Comparison of ENCODE assay signal across 2 cellular contexts in genomic region chr4:2755821-2756690, GRCh38.
TF ChIP-seq lines count a peak whose summit lies in the region.

Gene TNIP2 (minus strand): TSS chr4:2756336. CDS start chr4:2756289, 47 bp downstream.

TF ChIP-seq in HEK293, 187 proteins besides CTCF, POLR2A, EP300 and RAD21 (continued from another document and continues in another):
- TF ChIP-seq BCL6B (tag by site-specific recombination; IDR thresholded peaks at IDR 0.05) (no peak), ZNF121 (tag by site-specific recombination; IDR thresholded peaks at IDR 0.05) (no peak), ZNF341 (tag by site-specific recombination; IDR thresholded peaks at IDR 0.05; ENCODE audit: low read depth) (peak; percentile 76), TRIM28 (IDR thresholded peaks at IDR 0.05; ENCODE audit: borderline replicate concordance, low read length) (no peak), ZNF549 (tag by site-specific recombination; IDR thresholded peaks at IDR 0.05) (no peak), KLF9 (tag by site-specific recombination; IDR thresholded peaks at IDR 0.05; ENCODE audit: low read depth) (peak; percentile 54), ZNF561 (tag by site-specific recombination; IDR thresholded peaks at IDR 0.05; ENCODE audit: borderline replicate concordance) (peak; percentile 80; the same call in 1 of the 2 replicates), ZNF362 (tag by site-specific recombination; IDR thresholded peaks at IDR 0.05) (no peak), ZNF398 (tag by site-specific recombination; IDR thresholded peaks at IDR 0.05) (0 out of 2 replicates have a peak, but pooled peaks have one; percentile 36), ZNF837 (tag by site-specific recombination; IDR thresholded peaks at IDR 0.05) (no peak), PBX3 (CRISPR knock-in tag; IDR thresholded peaks at IDR 0.05) (0 out of 2 replicates have a peak, but pooled peaks have one; percentile 34), REST (tag by site-specific recombination; IDR thresholded peaks at IDR 0.05) (no peak), ZNF292 (tag by site-specific recombination; IDR thresholded peaks at IDR 0.05; ENCODE audit: borderline replicate concordance, low read depth) (no peak), GLIS2 (tag by site-specific recombination; IDR thresholded peaks at IDR 0.05) (peak; percentile 59)

TF ChIP-seq in K562, 482 proteins besides CTCF, POLR2A, EP300 and RAD21 (continued from another document and continues in another):
- TF ChIP-seq THAP12 (CRISPR knock-in tag; IDR thresholded peaks at IDR 0.05) (peak; percentile 89), ZNF79 (CRISPR knock-in tag; IDR thresholded peaks at IDR 0.05; ENCODE audit: low read depth) (no peak), ELF2 (CRISPR knock-in tag; IDR thresholded peaks at IDR 0.05) (peak; percentile 60; the same call in 1 of the 2 replicates), ZBTB2 (IDR thresholded peaks at IDR 0.05) (no peak), ZFX (CRISPR knock-in tag; IDR thresholded peaks at IDR 0.05) (peak; percentile 87), MXI1 (IDR thresholded peaks at IDR 0.05; ENCODE audit: low read depth, low read length) (no peak), GMEB1 (CRISPR knock-in tag; IDR thresholded peaks at IDR 0.05) (peak; percentile 79), KLF6 (CRISPR knock-in tag; IDR thresholded peaks at IDR 0.05; ENCODE audit: borderline replicate concordance) (no peak), ZBTB7A (IDR thresholded peaks at IDR 0.05; ENCODE audit: borderline replicate concordance, control insufficient read depth, low read depth, low read length) (no peak; the same call in 1 of the 2 replicates), POLR3A (IDR thresholded peaks at IDR 0.05; ENCODE audit: borderline replicate concordance, extremely low read depth, insufficient read depth, insufficient read length) (no peak), MEF2D (tag; conservative IDR thresholded peaks at IDR 0.05; ENCODE audit: low read depth) (no peak), SIX5 (IDR thresholded peaks at IDR 0.05; ENCODE audit: borderline replicate concordance in 1 of 2, insufficient read depth in 1 of 2, low read depth in 1 of 2, low read length in 2 of 2) (no peak), CEBPG (CRISPR knock-in tag; IDR thresholded peaks at IDR 0.05) (no peak), CEBPG (tag; conservative IDR thresholded peaks at IDR 0.05 in 1 of 2, IDR thresholded peaks at IDR 0.05 in 1 of 2) (no peak), HDGF (IDR thresholded peaks at IDR 0.05) (no peak), AFF4 (CRISPR knock-in tag; IDR thresholded peaks at IDR 0.05) (peak; percentile 40; the same call in 1 of the 2 replicates), YY1 (IDR thresholded peaks at IDR 0.05; ENCODE audit: borderline replicate concordance in 1 of 3, control insufficient read depth in 1 of 3, extremely low read depth in 1 of 3, insufficient read depth in 3 of 3, insufficient read length in 1 of 3, insufficient replicate concordance in 2 of 3, low read depth in 1 of 3, low read length in 2 of 3) (peak in 2 of 3 experiments; percentile 58 to 70), ZNF395 (CRISPR knock-in tag; IDR thresholded peaks at IDR 0.05) (peak; percentile 70; the same call in 1 of the 2 replicates), ASH1L (IDR thresholded peaks at IDR 0.05; ENCODE audit: borderline replicate concordance, low read depth, partially characterized antibody) (no peak), BHLHE40 (IDR thresholded peaks at IDR 0.05; ENCODE audit: low read length) (0 out of 2 replicates have a peak, but pooled peaks have one; percentile 9), PRDM10 (IDR thresholded peaks at IDR 0.05; ENCODE audit: partially characterized antibody) (no peak), ZNF280B (CRISPR knock-in tag; IDR thresholded peaks at IDR 0.05) (no peak), HNRNPL (IDR thresholded peaks at IDR 0.05; ENCODE audit: low read depth, low read length) (peak; percentile 81), ZNF165 (CRISPR knock-in tag; IDR thresholded peaks at IDR 0.05; ENCODE audit: borderline replicate concordance) (no peak), SP2 (IDR thresholded peaks at IDR 0.05; ENCODE audit: extremely low read depth, low read depth, low read length, poor library complexity, severe bottlenecking) (no peak), ELF1 (tag; IDR thresholded peaks at IDR 0.05) (peak; percentile 93), E2F8 (IDR thresholded peaks at IDR 0.05; ENCODE audit: low read depth, partially characterized antibody) (no peak)
